In the genomic region with DNA sequence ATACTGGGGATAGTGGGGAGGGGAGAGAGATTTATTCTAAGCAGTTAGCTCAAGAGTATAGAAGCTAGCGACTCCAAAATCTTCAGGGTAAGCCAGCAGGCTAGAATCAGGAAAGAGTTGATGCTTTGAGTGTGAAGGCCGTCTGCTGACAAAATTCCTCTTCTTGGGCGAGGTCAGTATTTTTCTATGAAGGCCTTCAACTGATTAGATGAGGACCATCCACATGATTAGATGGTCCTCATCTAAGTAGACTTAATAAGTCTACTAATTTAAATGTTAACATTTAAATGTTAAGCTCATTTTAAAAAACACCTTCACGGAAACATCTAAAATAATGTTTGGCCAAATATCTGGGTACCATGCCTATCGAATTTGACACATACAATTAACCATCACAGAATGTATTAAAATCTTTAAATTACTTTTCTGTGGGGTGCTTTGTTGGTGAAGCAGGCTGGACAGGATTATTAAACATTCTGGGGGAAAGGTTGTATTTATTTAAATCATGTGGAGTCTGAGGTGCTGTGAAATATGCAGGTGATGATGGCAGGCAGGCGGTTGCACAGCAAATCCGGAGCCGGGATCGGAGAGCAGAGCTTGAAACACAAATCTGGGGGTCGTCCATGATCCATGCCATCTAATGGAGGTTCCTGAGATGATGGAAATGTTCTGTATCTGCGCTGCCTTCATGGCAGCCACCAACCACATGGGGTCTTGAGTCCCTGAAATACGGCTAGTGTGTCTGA, we compare ENCODE assay signal across 25 cellular contexts.
"Had no signal": no experiment of that assay in that cellular context is flagged by ENCODE, and none has a peak within 500 bp of the region (broad histone marks: within the 10 kb centered on the region; RNA-seq: fewer than 3 reads in every experiment).

No MANE protein-coding gene starts in this region.

- H3K27me3 ChIP-seq: MG63, SJSA1 had no signal

- FAIRE-seq: RCC 7860 had no signal

- ATAC-seq: activated CD8-positive, alpha-beta memory T cell treated with anti-CD3 and anti-CD28 coated beads, Interleukin-2, amount 10 ng/mL, durations not matched to agents 7 days and 5 days; SK-N-SH treated with all-trans-retinoic acid at 6 μM for 48 hours had no signal

- H3K27ac ChIP-seq: SJSA1 had no signal

- DNase-seq: activated CD4-positive, alpha-beta T cell treated with anti-CD3 and anti-CD28 coated beads, Interleukin-2, amount 10 ng/mL, durations not matched to agents 24 days and 14 days; activated CD4-positive, alpha-beta T cell treated with anti-CD3 and anti-CD28 coated beads, Interleukin-2, amount 50 U/mL, for 48 hours; activated CD4-positive, CD25-positive, alpha-beta regulatory T cell treated with anti-CD3 and anti-CD28 coated beads, Interleukin-2, amount 50 U/mL, for 72 hours; activated CD8-positive, alpha-beta memory T cell treated with anti-CD3 and anti-CD28 coated beads, Interleukin-2, amount 10 ng/mL, durations not matched to agents 7 days and 5 days; activated effector memory CD4-positive, alpha-beta T cell treated with Interleukin-2 at 50 U/mL for 16 hours; activated naive CD4-positive, alpha-beta T cell treated with Interleukin-2 at 50 U/mL for 16 hours; activated T-cell treated with anti-CD3 and anti-CD28 coated beads, Interleukin-2, amount 50 U/mL, for 24 hours; amygdala; MG63; MV-4-11; NCI-H1092 treated with DMSO at 0.1 percent for 48 hours; NCI-H1417 treated with DMSO at 0.1 percent for 48 hours; NCI-H1694; NCI-H2029; NCI-H2107; NCI-H2171 treated with DMSO at 0.1 percent for 48 hours; NCI-H226; NCI-H526 treated with DMSO at 0.1 percent for 48 hours; NCI-H82; OCI-M1; SHP77; SW 1271 had no signal

- H3K4me3 ChIP-seq: MG63, SJSA1 had no signal

- H3K9me3 ChIP-seq: MG63, SJSA1 had no signal

- H3K36me3 ChIP-seq: MG63, SJSA1 had no signal

- H3K4me1 ChIP-seq: SJSA1 had no signal
